14 cellular contexts compared by ENCODE assay signal in genomic region chrX:71763049-71763448, GRCh38. TPM values are rescaled to one million over a fixed set of nuclear protein-coding genes. Genes with fewer than 3 reads are reported as not detected.
"Had no signal": no experiment of that assay in that cellular context is flagged by ENCODE, and none has a peak within 500 bp of the region (broad histone marks: within the 10 kb centered on the region; RNA-seq: fewer than 3 reads in every experiment).

Gene CXorf49B, plus strand, starts transcription at chrX:71763349. Its CDS starts 75 bp downstream, at chrX:71763424.

RNA-seq across cellular contexts. Expression of gene CXorf49B, which starts in this region (rescaled TPM):
- total RNA-seq: stomach, subcutaneous adipose tissue, suprapubic skin, temporal lobe, thoracic aorta, thyroid gland, tibial nerve, transverse colon, upper lobe of left lung, upper lobe of right lung, ureter, urinary bladder, uterus, vagina had no signal
- polyA plus RNA-seq: urinary bladder had no signal
